In genomic region chr21:44802396-44803153, GRCh38 we compare ENCODE assay signal across 8 cellular contexts. TPM values are rescaled to one million over a fixed set of nuclear protein-coding genes. Genes with fewer than 3 reads are reported as not detected.
DNase-seq lines count a peak whose midpoint lies in the region; ATAC-seq, FAIRE-seq and TF ChIP-seq lines count a peak whose summit lies in the region.

No MANE protein-coding gene starts in this region.

- no peak for FAIRE-seq in H54 (lab: Jason Lieb, UNC)

- peak; percentile 49 for ATAC-seq in SK-N-SH treated with all-trans-retinoic acid at 6 μM for 48 hours
- no peak for ATAC-seq in GM21526 (IDR thresholded peaks at IDR 0.05; ENCODE audit: low FRiP score, unreplicated experiment)
- ATAC-seq in GM19023 (IDR thresholded peaks at IDR 0.05; ENCODE audit: unreplicated experiment), result no peak

- no peak overlapping the region for H3K4ac ChIP-seq in trophoblast cell (ENCODE audit: low read depth, low read length)

- DNase-seq in CD14-positive monocyte (ENCODE audit: low spot score), result no peak
- peak; percentile 42 for DNase-seq in H54 (ENCODE audit: insufficient read length, low spot score)
- DNase-seq in fibroblast of mammary gland (ENCODE audit: low read depth), result no peak
- no peak for DNase-seq in trophoblast cell
- no peak for DNase-seq in posterior cingulate gyrus

- H3K27ac Mint-ChIP-seq in CD14-positive monocyte, result peak overlapping the region in 2 of 7 donors; percentile 4 to 28

- intact Hi-C loops in CD14-positive monocyte (cut with micrococcal nuclease), result loop anchor here (5.0 kb wide), 3 partner anchors 65 to 120 kb away; partner anchors contain the start of gene ITGB2 (in 1 of the 2)
- intact Hi-C loops in posterior cingulate gyrus (cut with DNase I), result loop anchor here (5.0 kb wide), 1 partner anchor 70 kb away; the partner anchor contains the start of gene PTTG1IP

- peak overlapping the region; percentile 84 to 88 for H3K4me3 Mint-ChIP-seq in CD14-positive monocyte

- no peak overlapping the region for H2BK120ac ChIP-seq in trophoblast cell (ENCODE audit: insufficient read depth, low read length, poor library complexity)

- TF ChIP-seq POLR2A in H54 (IDR thresholded peaks at IDR 0.05; ENCODE audit: low read depth, low read length), result no peak

- H3K9ac ChIP-seq in trophoblast cell (ENCODE audit: low read length), result peak overlapping the region; percentile 75

- H3K4me2 ChIP-seq in trophoblast cell (ENCODE audit: low read length), result peak overlapping the region; percentile 72

- peak overlapping the region; percentile 41 for H4K12ac ChIP-seq in trophoblast cell (ENCODE audit: low read depth, low read length)

- peaks cover 33% of the 10 kb centered on the region for H3K4me1 Mint-ChIP-seq in CD14-positive monocyte

- H3K9me3 Mint-ChIP-seq in CD14-positive monocyte, result peaks cover 0 to 2% (median 0%) of the 10 kb centered on the region in 7 donors

- H3K18ac ChIP-seq in trophoblast cell (ENCODE audit: low read length), result no peak overlapping the region

- H3K4me1 ChIP-seq in trophoblast cell (ENCODE audit: control insufficient read depth in 1 of 2, insufficient read depth in 2 of 2, low read length in 2 of 2), result peaks cover 6 to 11% of the 10 kb centered on the region in 2 experiments

- no peak overlapping the region for H3K23ac ChIP-seq in trophoblast cell (ENCODE audit: low read length)

- no peaks in the 10 kb centered on the region for H3K9me3 ChIP-seq in trophoblast cell (ENCODE audit: insufficient read depth, low read depth, low read length)

- H3K36me3 Mint-ChIP-seq in CD14-positive monocyte, result peaks cover 48 to 57% of the 10 kb centered on the region in 2 donors

- peaks cover 22 to 30% of the 10 kb centered on the region in 2 experiments for H3K36me3 ChIP-seq in trophoblast cell (ENCODE audit: control insufficient read depth in 1 of 2, insufficient read depth in 2 of 2, low read length in 2 of 2)

- H3K79me2 ChIP-seq in trophoblast cell (ENCODE audit: control insufficient read depth, insufficient read depth, low read length, poor library complexity), result peaks cover 13% of the 10 kb centered on the region

- H3K27me3 ChIP-seq in trophoblast cell (ENCODE audit: insufficient read depth, low read length), result no peaks in the 10 kb centered on the region

- H2BK5ac ChIP-seq in trophoblast cell (ENCODE audit: low read depth, low read length, poor library complexity), result no peak overlapping the region

- H4K8ac ChIP-seq in trophoblast cell (ENCODE audit: low read depth, low read length), result peak overlapping the region; percentile 89

- H3K14ac ChIP-seq in trophoblast cell (ENCODE audit: low read length), result peak overlapping the region; percentile 13

- TF ChIP-seq CTCF in CD14-positive monocyte (IDR thresholded peaks at IDR 0.05) (no peak), fibroblast of mammary gland (conservative IDR thresholded peaks at IDR 0.05; ENCODE audit: control insufficient read depth, insufficient read depth, low read depth, low read length) (no peak)

- peaks cover 0 to 2% (median 0%) of the 10 kb centered on the region in 3 donors for H3K27me3 Mint-ChIP-seq in CD14-positive monocyte (ENCODE audit: low read depth in 3 of 3)

- no peak overlapping the region for H3K27ac ChIP-seq in trophoblast cell (ENCODE audit: low read depth, low read length)

- peak overlapping the region; percentile 17 for H2AFZ ChIP-seq in trophoblast cell (ENCODE audit: insufficient read depth, low read length, poor library complexity)

- no CpG with 5 or more reads among the region's 32 CpGs for WGBS in trophoblast cell (ENCODE audit: extremely low coverage, insufficient coverage, insufficient read length)

- no peak overlapping the region for H2BK12ac ChIP-seq in trophoblast cell (ENCODE audit: low read length)

- peaks cover 6% of the 10 kb centered on the region for H3K79me1 ChIP-seq in trophoblast cell (ENCODE audit: low read length)

- H3K4me3 ChIP-seq in fibroblast of mammary gland (ENCODE audit: control insufficient read depth, low read depth, low read length) (peak overlapping the region; percentile 75), trophoblast cell (ENCODE audit: low read depth, low read length) (peak overlapping the region; percentile 93)

- peak overlapping the region; percentile 28 for H4K91ac ChIP-seq in trophoblast cell (ENCODE audit: low read depth, low read length)

- no peak overlapping the region for H2AK5ac ChIP-seq in trophoblast cell (ENCODE audit: low read length)

TF ChIP-seq in SK-N-SH treated with all-trans-retinoic acid at 6 μM for 48 hours, 23 proteins besides CTCF, POLR2A, EP300 and RAD21:
- TF ChIP-seq GLIS3 (CRISPR knock-in tag; IDR thresholded peaks at IDR 0.05) (no peak), ARNTL (CRISPR knock-in tag; IDR thresholded peaks at IDR 0.05; ENCODE audit: borderline replicate concordance, low read depth) (no peak)

RNA-seq across cellular contexts. Expression of gene UBE2G2, which starts 1.0 kb away (rescaled TPM):
- 10 to 100 TPM; 22.5 to 31.0 TPM for polyA plus RNA-seq in CD14-positive monocyte
- polyA plus RNA-seq in trophoblast cell (2013), result 31.5 and 32.1 TPM in 2 replicates

RNA-seq across cellular contexts. Expression of gene SUMO3, which starts 15.3 kb away (rescaled TPM):
- 100 to 1,000 TPM; 109 to 112 TPM for polyA plus RNA-seq in CD14-positive monocyte
- polyA plus RNA-seq in trophoblast cell (2013), result 92.0 and 98.8 TPM in 2 replicates
